ENCODE assay signal across 9 cellular contexts in the genomic region with DNA sequence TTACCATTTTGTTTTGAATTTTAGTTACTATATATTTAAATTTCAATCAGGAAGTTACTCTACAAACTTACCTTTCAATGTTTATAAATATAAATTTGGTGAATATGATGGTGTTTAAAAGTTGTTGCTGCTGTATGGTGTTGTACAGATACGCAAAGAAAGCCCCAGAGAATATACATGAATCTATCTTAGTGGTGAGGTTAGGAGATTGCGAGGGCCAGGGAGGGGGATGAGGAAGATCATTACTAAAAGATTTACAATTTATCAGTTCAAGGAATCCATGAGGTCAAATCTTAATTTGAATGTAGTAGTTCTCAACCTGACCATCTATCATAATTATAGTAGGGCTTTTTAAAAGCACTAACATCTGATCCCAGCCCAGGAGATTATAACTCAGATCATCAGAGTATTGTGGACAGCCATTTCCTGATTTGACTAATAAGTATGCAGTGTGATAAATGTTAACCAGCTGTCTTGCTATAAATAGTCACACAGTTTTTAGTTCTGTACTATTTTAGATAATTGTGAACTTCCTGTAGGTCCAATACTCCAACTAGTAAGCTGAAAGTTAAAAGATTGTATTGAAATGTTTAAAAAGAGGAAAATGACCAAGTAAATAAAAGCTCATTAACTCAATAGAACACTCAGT. TPM values are rescaled to one million over a fixed set of nuclear protein-coding genes. Genes with fewer than 3 reads are reported as not detected.
DNase-seq lines count a peak whose midpoint lies in the region; ATAC-seq lines count a peak whose summit lies in the region.
"Had no signal": no experiment of that assay in that cellular context is flagged by ENCODE, and none has a peak within 500 bp of the region (broad histone marks: within the 10 kb centered on the region; RNA-seq: fewer than 3 reads in every experiment).

No MANE protein-coding gene starts in this region.

- DNase-seq in NAMALWA (ENCODE audit: low spot score) (peak; percentile 85), lung microvascular endothelial cell (ENCODE audit: low read depth in 2 of 2) (peak; percentile 11 to 85), ureter (ENCODE audit: low spot score) (no peak), NCI-H2171 treated with DMSO at 0.1 percent for 48 hours (lab: John Stamatoyannopoulos, UW) (no peak), globus pallidus (ENCODE audit: low spot score) (no peak)
- no peak for DNase-seq in activated CD8-positive, alpha-beta memory T cell treated with anti-CD3 and anti-CD28 coated beads, Interleukin-2, amount 50 U/mL, for 48 hours

- ATAC-seq in GM18511 (IDR thresholded peaks at IDR 0.05; ENCODE audit: unreplicated experiment) (peak; percentile 91), GM21825 (IDR thresholded peaks at IDR 0.05; ENCODE audit: unreplicated experiment) (peak; percentile 78)

RNA-seq across cellular contexts. Expression of a gene that starts 23.6 kb away (rescaled TPM):
- total RNA-seq in lung microvascular endothelial cell (31.3 and 32.5 TPM in 2 replicates), ureter (64.1 TPM)

RNA-seq across cellular contexts. Expression of a gene that starts 43.7 kb away (rescaled TPM):
- total RNA-seq in lung microvascular endothelial cell (not detected in 2 replicates), ureter (0.10 TPM)
- total RNA-seq: ascending aorta had no signal

Comparison
In these comparisons a context has a peak if more than half of its experiments do, and no peak if none do; other contexts are left out.
1. DNase-seq: peak in NAMALWA (single experiment) and lung microvascular endothelial cell (2 of 2); none in ureter (single experiment), NCI-H2171 treated with DMSO at 0.1 percent for 48 hours (single experiment), globus pallidus (single experiment) and activated CD8-positive, alpha-beta memory T cell treated with anti-CD3 and anti-CD28 coated beads, Interleukin-2, amount 50 U/mL, for 48 hours (single experiment).